Comparison of ENCODE assay signal across 7 cellular contexts in the genomic region with DNA sequence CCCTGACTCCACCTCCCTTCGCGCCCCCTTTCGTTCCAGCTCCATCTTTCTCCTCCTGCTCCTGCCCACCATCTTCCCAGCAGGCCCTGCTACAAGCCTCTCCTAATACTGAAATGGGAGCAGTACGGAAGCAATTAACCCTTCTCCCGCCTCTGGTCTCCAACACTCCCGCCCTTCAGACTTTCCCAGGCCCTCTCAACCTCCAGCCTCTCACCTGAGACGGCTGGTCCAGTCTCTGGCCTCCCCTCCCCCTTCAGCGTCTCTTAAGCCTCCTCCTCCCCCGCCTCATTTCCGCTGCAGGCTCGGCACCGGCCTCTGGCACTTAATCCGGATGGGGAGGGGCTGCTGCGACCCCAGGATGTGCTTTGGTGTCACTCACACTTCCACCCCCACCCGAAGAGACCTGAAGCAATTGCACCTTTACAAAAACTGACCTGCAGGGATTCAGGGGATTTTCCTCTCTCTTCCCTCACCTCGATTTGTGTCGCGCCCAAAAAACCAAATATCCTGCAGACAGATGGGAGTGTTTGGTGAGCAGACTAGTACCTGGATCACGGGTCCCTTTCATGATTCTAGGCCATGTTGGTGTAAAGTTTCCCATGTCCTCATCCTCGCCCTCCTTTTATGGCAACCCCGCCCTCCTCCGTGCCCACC. TPM values are rescaled to one million over a fixed set of nuclear protein-coding genes. Genes with fewer than 3 reads are reported as not detected.
A peak's percentile ranks its signal among the peaks of the same experiment; 100 is the strongest.
DNase-seq lines count a peak whose midpoint lies in the region; ATAC-seq and TF ChIP-seq lines count a peak whose summit lies in the region.

No MANE protein-coding gene starts in this region.

- H3K4me1 ChIP-seq in thymus (ENCODE audit: control insufficient read depth, insufficient read depth, low read length) = no peaks in the 10 kb centered on the region

- H3K9me3 ChIP-seq in thymus (ENCODE audit: control insufficient read depth) = no peaks in the 10 kb centered on the region

- peaks cover 12 to 21% (median 16%) of the 10 kb centered on the region in 3 donors for H3K4me1 Mint-ChIP-seq in naive B cell

- CTCF ChIA-PET in HEK293T (lab: Yijun Ruan, JAX) = interaction anchor here (0.9 kb wide), 2 partner anchors 210 to 303 kb away, joined by 3 to 6 read pairs; no protein-coding TSS in a partner anchor

- TF ChIP-seq CTCF in fibroblast of mammary gland (conservative IDR thresholded peaks at IDR 0.05; ENCODE audit: control insufficient read depth, insufficient read depth, low read depth, low read length) = no peak

- 2% methylated on average over 22 of the region's 22 CpGs for WGBS in thymus

- H3K36me3 ChIP-seq in thymus (ENCODE audit: control insufficient read depth, insufficient read depth) = peaks cover 2% of the 10 kb centered on the region

- peaks cover 0 to 2% (median 0%) of the 10 kb centered on the region in 7 donors for H3K9me3 Mint-ChIP-seq in naive B cell

- H3K27me3 Mint-ChIP-seq in naive B cell = no peaks in the 10 kb centered on the region

- no peaks in the 10 kb centered on the region for H3K36me3 Mint-ChIP-seq in naive B cell

- H3K27me3 ChIP-seq in thymus (ENCODE audit: control insufficient read depth, insufficient read depth) = no peaks in the 10 kb centered on the region

- POLR2A ChIA-PET in HEK293T (lab: Yijun Ruan, JAX) = interaction anchor here (0.6 to 3.0 kb wide), 21 partner anchors 10 to 233 kb away, joined by 3 to 18 read pairs (median 5); a partner anchor contains a TSS

- H3K4me3 Mint-ChIP-seq in naive B cell = peak overlapping the region; percentile 90 to 99 (median 96)

- H3K4me3 ChIP-seq in GM08714 (ENCODE audit: low read length) (peak overlapping the region; percentile 63), fibroblast of mammary gland (ENCODE audit: control insufficient read depth, low read depth, low read length) (peak overlapping the region; percentile 66), thymus (ENCODE audit: low read length) (peak overlapping the region; percentile 72)

- peak overlapping the region; percentile 62 to 96 (median 93) for H3K27ac Mint-ChIP-seq in naive B cell

- peak overlapping the region; percentile 91 for H3K27ac ChIP-seq in thymus (ENCODE audit: low read depth)

- DNase-seq in HEK293T (ENCODE audit: extremely low spot score) (peak; percentile 43), NCI-H1930 (lab: John Stamatoyannopoulos, UW) (peak; percentile 27 to 37), fibroblast of mammary gland (ENCODE audit: low read depth) (peak; percentile 33), naive B cell (peak; percentile 9)
- peak; percentile 57 for DNase-seq in activated CD8-positive, alpha-beta memory T cell treated with anti-CD3 and anti-CD28 coated beads, Interleukin-2, amount 50 U/mL, for 48 hours

- peak; percentile 25 to 42 for ATAC-seq in naive B cell (ENCODE audit: low read depth in 2 of 2)

TF ChIP-seq in HEK293T, 16 proteins besides CTCF, POLR2A, EP300 and RAD21:
- no peak for TF ChIP-seq SUZ12 (IDR thresholded peaks at IDR 0.05)
- TF ChIP-seq, protein P1, sequence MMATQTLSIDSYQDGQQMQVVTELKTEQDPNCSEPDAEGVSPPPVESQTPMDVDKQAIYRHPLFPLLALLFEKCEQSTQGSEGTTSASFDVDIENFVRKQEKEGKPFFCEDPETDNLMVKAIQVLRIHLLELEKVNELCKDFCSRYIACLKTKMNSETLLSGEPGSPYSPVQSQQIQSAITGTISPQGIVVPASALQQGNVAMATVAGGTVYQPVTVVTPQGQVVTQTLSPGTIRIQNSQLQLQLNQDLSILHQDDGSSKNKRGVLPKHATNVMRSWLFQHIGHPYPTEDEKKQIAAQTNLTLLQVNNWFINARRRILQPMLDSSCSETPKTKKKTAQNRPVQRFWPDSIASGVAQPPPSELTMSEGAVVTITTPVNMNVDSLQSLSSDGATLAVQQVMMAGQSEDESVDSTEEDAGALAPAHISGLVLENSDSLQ (IDR thresholded peaks at IDR 0.05) = peak; percentile 75

RNA-seq across cellular contexts. Expression of a gene that starts 0.7 kb away (rescaled TPM):
- 10 to 100 TPM; 34.1 to 64.1 (median 53.4) TPM for polyA plus RNA-seq in naive B cell (ENCODE audit: low read depth in 6 of 6)
- 116 TPM for polyA plus RNA-seq in thymus

RNA-seq across cellular contexts. Expression of a gene that starts 22.3 kb away (rescaled TPM):
- polyA plus RNA-seq in naive B cell (ENCODE audit: low read depth in 6 of 6) (not detected), thymus (0.52 TPM)

RNA-seq across cellular contexts. Expression of a gene that starts 39.4 kb away (rescaled TPM):
- polyA plus RNA-seq in naive B cell (ENCODE audit: low read depth in 6 of 6) (100 to 1,000 TPM in 1 of 6 donors, 10 to 100 TPM in 5; 69.7 to 102 (median 78.0) TPM), thymus (105 TPM)

RNA-seq across cellular contexts. Expression of a gene that starts 56.5 kb away (rescaled TPM):
- polyA plus RNA-seq in naive B cell (ENCODE audit: low read depth in 6 of 6) (10 to 100 TPM; 42.8 to 74.0 (median 49.9) TPM), thymus (77.7 TPM)

Comparison
In these comparisons a context has a peak if more than half of its experiments do, and no peak if none do; other contexts are left out.
1. Peak in every context shown above with its lines: DNase-seq, ATAC-seq, H3K4me3 ChIP-seq and H3K27ac ChIP-seq.